In genomic region chr5:103573411-103573810, GRCh38 we compare ENCODE assay signal across 22 cellular contexts.
"Had no signal": no experiment of that assay in that cellular context is flagged by ENCODE, and none has a peak within 500 bp of the region (broad histone marks: within the 10 kb centered on the region; RNA-seq: fewer than 3 reads in every experiment).

No MANE protein-coding gene starts in this region.

- H3K36me3 Mint-ChIP-seq: naive B cell; stimulated activated naive B cell treated with anti-CD40 and anti-IgM and Interleukin-4, amounts not matched to agents 10 μg/mL and 1 μg/mL and 100 μg/mL, for 72 hours had no signal

- ATAC-seq: activated CD4-positive, CD25-positive, alpha-beta regulatory T cell treated with anti-CD3 and anti-CD28 coated beads, Interleukin-2, amount 50 U/mL, for 24 hours; activated CD8-positive, alpha-beta T cell treated with anti-CD3 and anti-CD28 coated beads for 36 hours; activated naive CD8-positive, alpha-beta T cell treated with anti-CD3 and anti-CD28 coated beads, Interleukin-2, amount 50 U/mL, for 24 hours; gastroesophageal sphincter; heart left ventricle; stimulated activated naive B cell treated with anti-CD40 and anti-IgM and Interleukin-4, amounts not matched to agents 10 μg/mL and 1 μg/mL and 100 μg/mL, for 72 hours had no signal

- H3K27ac Mint-ChIP-seq: activated CD4-positive, alpha-beta T cell treated with anti-CD3 and anti-CD28 coated beads, Interleukin-2, amount 10 ng/mL, durations not matched to agents 7 days and 5 days; activated CD8-positive, alpha-beta T cell treated with anti-CD3 and anti-CD28 coated beads for 36 hours; activated naive CD8-positive, alpha-beta T cell treated with anti-CD3 and anti-CD28 coated beads, Interleukin-2, amount 50 U/mL, for 24 hours; activated T-helper 1 cell treated with anti-CD3 and anti-CD28 coated beads, Interleukin-12 subunit alpha, Interleukin-12 subunit beta, Interleukin-2, Interleukin-4 antibody, amounts not matched to agents 30 ng/mL and 10 ng/mL and 1 ng/mL, durations not matched to agents 14 hours and 24 hours and 36 hours; naive B cell; progenitor cell of endocrine pancreas; stimulated activated naive B cell treated with anti-CD40 and anti-IgM and Interleukin-4, amounts not matched to agents 10 μg/mL and 1 μg/mL and 100 μg/mL, for 72 hours had no signal

- H3K4me1 Mint-ChIP-seq: activated naive CD8-positive, alpha-beta T cell treated with anti-CD3 and anti-CD28 coated beads, Interleukin-2, amount 50 U/mL, for 24 hours; naive B cell; neural crest cell; stimulated activated naive B cell treated with anti-CD40 and anti-IgM and Interleukin-4, amounts not matched to agents 10 μg/mL and 1 μg/mL and 100 μg/mL, for 72 hours had no signal

- H3K9me3 Mint-ChIP-seq: activated CD4-positive, alpha-beta T cell treated with anti-CD3 and anti-CD28 coated beads, Interleukin-2, amount 10 ng/mL, durations not matched to agents 7 days and 5 days; activated CD8-positive, alpha-beta T cell treated with anti-CD3 and anti-CD28 coated beads for 36 hours; activated naive CD8-positive, alpha-beta T cell treated with anti-CD3 and anti-CD28 coated beads, Interleukin-2, amount 50 U/mL, for 24 hours; activated T-helper 1 cell treated with anti-CD3 and anti-CD28 coated beads, Interleukin-12 subunit alpha, Interleukin-12 subunit beta, Interleukin-2, Interleukin-4 antibody, amounts not matched to agents 30 ng/mL and 10 ng/mL and 1 ng/mL, durations not matched to agents 14 hours and 24 hours and 36 hours; naive B cell; neural crest cell; stimulated activated naive B cell treated with anti-CD40 and anti-IgM and Interleukin-4, amounts not matched to agents 10 μg/mL and 1 μg/mL and 100 μg/mL, for 72 hours had no signal

- H3K27ac ChIP-seq: epithelial cell of prostate, gastroesophageal sphincter, heart left ventricle, transverse colon, uterus had no signal

- H3K36me3 ChIP-seq: gastroesophageal sphincter, heart left ventricle, transverse colon, uterus had no signal

- DNase-seq: activated CD4-positive, alpha-beta T cell treated with anti-CD3 and anti-CD28 coated beads, Interleukin-2, amount 10 ng/mL, durations not matched to agents 7 days and 5 days; activated CD8-positive, alpha-beta T cell treated with anti-CD3 and anti-CD28 coated beads for 36 hours; activated gamma-delta T cell; activated naive CD4-positive, alpha-beta T cell treated with anti-CD3 and anti-CD28 coated beads, Interleukin-2, amount 50 U/mL, for 16 hours; activated naive CD8-positive, alpha-beta T cell treated with anti-CD3 and anti-CD28 coated beads, Interleukin-2, amount 50 U/mL, for 24 hours; cortex of kidney; heart left ventricle; mesenchymal stem cell; naive B cell; retina; stimulated activated CD4-positive, alpha-beta T cell treated with anti-CD3 and anti-CD28 coated beads, Interleukin-2, amount 100 ng/mL, for 48 hours; stimulated activated CD8-positive, alpha-beta memory T cell treated with anti-CD3 and anti-CD28 coated beads, Interleukin-4, amount 100 ng/mL, for 48 hours; stimulated activated naive B cell treated with anti-CD40 and anti-IgM and Interleukin-4, amounts not matched to agents 10 μg/mL and 1 μg/mL and 100 μg/mL, for 72 hours; T-helper 2 cell; transverse colon; uterus had no signal

- H3K4me1 ChIP-seq: gastroesophageal sphincter, heart left ventricle, transverse colon, uterus had no signal

- H3K9me3 ChIP-seq: gastroesophageal sphincter, heart left ventricle, transverse colon, uterus had no signal

- H3K4me3 ChIP-seq: gastroesophageal sphincter, heart left ventricle, transverse colon, uterus had no signal

- H3K27me3 ChIP-seq: gastroesophageal sphincter, heart left ventricle, transverse colon, uterus had no signal

- H3K4me3 Mint-ChIP-seq: activated CD4-positive, alpha-beta T cell treated with anti-CD3 and anti-CD28 coated beads, Interleukin-2, amount 10 ng/mL, durations not matched to agents 7 days and 5 days; activated CD8-positive, alpha-beta T cell treated with anti-CD3 and anti-CD28 coated beads for 36 hours; activated naive CD8-positive, alpha-beta T cell treated with anti-CD3 and anti-CD28 coated beads, Interleukin-2, amount 50 U/mL, for 24 hours; activated T-helper 1 cell treated with anti-CD3 and anti-CD28 coated beads, Interleukin-12 subunit alpha, Interleukin-12 subunit beta, Interleukin-2, Interleukin-4 antibody, amounts not matched to agents 30 ng/mL and 10 ng/mL and 1 ng/mL, durations not matched to agents 14 hours and 24 hours and 36 hours; naive B cell; neural crest cell; stimulated activated naive B cell treated with anti-CD40 and anti-IgM and Interleukin-4, amounts not matched to agents 10 μg/mL and 1 μg/mL and 100 μg/mL, for 72 hours had no signal

- H3K27me3 Mint-ChIP-seq: progenitor cell of endocrine pancreas had no signal
